ENCODE assay signal across 8 cellular contexts in genomic region chr21:44793269-44794030, GRCh38. TPM values are rescaled to one million over a fixed set of nuclear protein-coding genes. Genes with fewer than 3 reads are reported as not detected.
DNase-seq lines count a peak whose midpoint lies in the region; ATAC-seq and TF ChIP-seq lines count a peak whose summit lies in the region.

No MANE protein-coding gene starts in this region.

- H3K27ac ChIP-seq in RWPE1 (no peak overlapping the region), cardiac muscle cell (no peak overlapping the region)

- peak overlapping the region; percentile 54 for H3K9ac ChIP-seq in Loucy (ENCODE audit: low read depth, low read length, poor library complexity, severe bottlenecking)

- H3K27me3 ChIP-seq in Loucy (ENCODE audit: insufficient read depth, low read length, poor library complexity, severe bottlenecking) (no peaks in the 10 kb centered on the region), cardiac muscle cell (no peaks in the 10 kb centered on the region)

- peak overlapping the region; percentile 43 for H3K27ac Mint-ChIP-seq in activated naive CD8-positive, alpha-beta T cell

- no peak overlapping the region for H3K4me3 ChIP-seq in Loucy (ENCODE audit: low read length, poor library complexity, severe bottlenecking)
- H3K4me3 ChIP-seq in cardiac muscle cell: no peak overlapping the region

- peak; percentile 58 for ATAC-seq in GM18502 (IDR thresholded peaks at IDR 0.05; ENCODE audit: poor library complexity, unreplicated experiment)
- ATAC-seq in HG03565 (IDR thresholded peaks at IDR 0.05; ENCODE audit: unreplicated experiment): no peak

- H3K36me3 ChIP-seq in Loucy (ENCODE audit: insufficient read depth, low read length): peaks cover 7% of the 10 kb centered on the region; the same call in 1 of the 2 replicates
- no peaks in the 10 kb centered on the region for H3K36me3 ChIP-seq in cardiac muscle cell

- no peaks in the 10 kb centered on the region for H3F3A ChIP-seq in Loucy (ENCODE audit: low read depth)

- H3K9me3 ChIP-seq in Loucy (ENCODE audit: insufficient read depth, low read depth, low read length) (no peaks in the 10 kb centered on the region), cardiac muscle cell (ENCODE audit: low read depth) (no peaks in the 10 kb centered on the region)

- no peaks in the 10 kb centered on the region for H3K27me3 Mint-ChIP-seq in activated naive CD8-positive, alpha-beta T cell

- POLR2A ChIA-PET in RWPE1 (lab: Yijun Ruan, JAX; ENCODE audit: low non-redundant PET): interaction anchor here (0.6 kb wide), 1 partner anchor 144 kb away, joined by 3 read pairs; no protein-coding TSS in a partner anchor

- H3K4me1 Mint-ChIP-seq in activated naive CD8-positive, alpha-beta T cell (ENCODE audit: low read depth): peaks cover 70% of the 10 kb centered on the region

- H3K9me2 ChIP-seq in Loucy (replicated peaks; ENCODE audit: low read depth, low read length): no peaks in the 10 kb centered on the region

- H3K4me1 ChIP-seq in Loucy (ENCODE audit: insufficient read depth, low read length, poor library complexity, severe bottlenecking) (peaks cover 12% of the 10 kb centered on the region), cardiac muscle cell (ENCODE audit: low read depth) (peaks cover 9% of the 10 kb centered on the region)

- no peak overlapping the region for H2AFZ ChIP-seq in Loucy (ENCODE audit: low read length)

- DNase-seq in AG09319 (ENCODE audit: extremely low read depth, low read depth) (no peak), RWPE1 (ENCODE audit: low spot score) (peak; percentile 81), cardiac muscle cell (ENCODE audit: low read depth in 1 of 2, low spot score in 1 of 2) (peak; percentile 72 to 85), renal cortical epithelial cell (ENCODE audit: low read depth) (peak; percentile 50)

- peak overlapping the region; percentile 9 for H3K4me3 Mint-ChIP-seq in activated naive CD8-positive, alpha-beta T cell

- peaks cover 70% of the 10 kb centered on the region for H3K79me2 ChIP-seq in Loucy (ENCODE audit: insufficient read depth, low read length)

- no peaks in the 10 kb centered on the region for H3K9me3 Mint-ChIP-seq in activated naive CD8-positive, alpha-beta T cell (ENCODE audit: low read depth)

- H4K20me1 ChIP-seq in Loucy (ENCODE audit: insufficient read depth, low read length, poor library complexity, severe bottlenecking): peaks cover 13% of the 10 kb centered on the region

- TF ChIP-seq CTCF in AG09319 (IDR thresholded peaks at IDR 0.05; ENCODE audit: low read depth, low read length) (peak; percentile 73), Loucy (conservative IDR thresholded peaks at IDR 0.05; ENCODE audit: low read length) (peak; percentile 78), RWPE1 (conservative IDR thresholded peaks at IDR 0.05; ENCODE audit: low read depth) (peak; percentile 86), cardiac muscle cell (IDR thresholded peaks at IDR 0.05; ENCODE audit: low read depth, low read length) (peak; percentile 82)

- peaks cover 6% of the 10 kb centered on the region for H3K36me3 Mint-ChIP-seq in activated naive CD8-positive, alpha-beta T cell

- H3K4me2 ChIP-seq in Loucy (ENCODE audit: low read depth, low read length, poor library complexity, severe bottlenecking): peak overlapping the region; percentile 65

- CTCF ChIA-PET in RWPE1 (lab: Yijun Ruan, JAX): interaction anchor here (0.5 to 1.6 kb wide), 31 partner anchors 8 to 464 kb away, joined by 3 to 36 read pairs (median 4); partner anchors contain the start of genes LRRC3 and UBE2G2

RNA-seq across cellular contexts. Expression of gene UBE2G2, which starts 8.2 kb away (rescaled TPM):
- 47.8 and 79.4 TPM in 2 replicates for total RNA-seq in cardiac muscle cell
- 78.7 and 86.4 TPM in 2 replicates for polyA plus RNA-seq in cardiac muscle cell
- 45.3 and 87.8 TPM in 2 replicates for total RNA-seq in renal cortical epithelial cell

RNA-seq across cellular contexts. Expression of gene SUMO3, which starts 24.4 kb away (rescaled TPM):
- total RNA-seq in cardiac muscle cell (63.0 and 89.8 TPM in 2 replicates), renal cortical epithelial cell (72.8 and 74.5 TPM in 2 replicates)
- polyA plus RNA-seq in cardiac muscle cell: 95.9 and 121 TPM in 2 replicates
